In genomic region chr1:25566186-25566729, GRCh38 we compare ENCODE assay signal across 10 cellular contexts. TPM values are rescaled to one million over a fixed set of nuclear protein-coding genes. Genes with fewer than 3 reads are reported as not detected.
DNase-seq lines count a peak whose midpoint lies in the region; ATAC-seq and TF ChIP-seq lines count a peak whose summit lies in the region.
"Had no signal": no experiment of that assay in that cellular context is flagged by ENCODE, and none has a peak within 500 bp of the region (broad histone marks: within the 10 kb centered on the region; RNA-seq: fewer than 3 reads in every experiment).

No MANE protein-coding gene starts in this region.

- peaks cover 5 to 16% of the 10 kb centered on the region in 2 donors for H3K36me3 ChIP-seq in stomach smooth muscle (ENCODE audit: control insufficient read depth in 2 of 2, insufficient read depth in 2 of 2, low read length in 2 of 2)

- peak overlapping the region; percentile 37 to 51 for H3K9ac ChIP-seq in stomach smooth muscle (ENCODE audit: low read length in 2 of 2)

- ATAC-seq in foreskin keratinocyte (no peak), HG03354 (IDR thresholded peaks at IDR 0.05; ENCODE audit: poor library complexity, severe bottlenecking, unreplicated experiment) (no peak)

- H3K27ac ChIP-seq in stomach smooth muscle (ENCODE audit: low read length), result peak overlapping the region; percentile 91
- no peak overlapping the region for H3K27ac ChIP-seq in foreskin keratinocyte

- peak overlapping the region in 1 of 2 donors; percentile 63 for H3K4me3 ChIP-seq in stomach smooth muscle (ENCODE audit: low read length in 2 of 2)

- H3K9me3 Mint-ChIP-seq in activated CD4-positive, alpha-beta T cell treated with anti-CD3 and anti-CD28 coated beads, Interleukin-2, amount 10 ng/mL, durations not matched to agents 24 days and 14 days, result no peaks in the 10 kb centered on the region
- H3K9me3 Mint-ChIP-seq in activated CD4-positive, alpha-beta memory T cell treated with anti-CD3 and anti-CD28 coated beads for 36 hours, result no peaks in the 10 kb centered on the region
- H3K9me3 Mint-ChIP-seq in glutamatergic neuron (ENCODE audit: unreplicated experiment), result peaks cover 9% of the 10 kb centered on the region

- H3K27me3 Mint-ChIP-seq in activated CD4-positive, alpha-beta T cell treated with anti-CD3 and anti-CD28 coated beads, Interleukin-2, amount 10 ng/mL, durations not matched to agents 24 days and 14 days, result peaks cover 3% of the 10 kb centered on the region
- no peaks in the 10 kb centered on the region for H3K27me3 Mint-ChIP-seq in activated CD4-positive, alpha-beta memory T cell treated with anti-CD3 and anti-CD28 coated beads for 36 hours
- no peaks in the 10 kb centered on the region for H3K27me3 Mint-ChIP-seq in glutamatergic neuron (ENCODE audit: unreplicated experiment)

- H3K27ac Mint-ChIP-seq in activated CD4-positive, alpha-beta T cell treated with anti-CD3 and anti-CD28 coated beads, Interleukin-2, amount 10 ng/mL, durations not matched to agents 24 days and 14 days, result peak overlapping the region; percentile 48
- H3K27ac Mint-ChIP-seq in activated CD4-positive, alpha-beta memory T cell treated with anti-CD3 and anti-CD28 coated beads for 36 hours, result peak overlapping the region; percentile 23
- H3K27ac Mint-ChIP-seq in glutamatergic neuron (ENCODE audit: unreplicated experiment), result peak overlapping the region; percentile 73

- H3K4me1 ChIP-seq in stomach smooth muscle (ENCODE audit: control insufficient read depth, insufficient read depth, low read length) (peaks cover 48% of the 10 kb centered on the region), foreskin keratinocyte (peaks cover 33% of the 10 kb centered on the region)

- peaks cover 48% of the 10 kb centered on the region for H3K4me1 Mint-ChIP-seq in activated CD4-positive, alpha-beta T cell treated with anti-CD3 and anti-CD28 coated beads, Interleukin-2, amount 10 ng/mL, durations not matched to agents 24 days and 14 days
- peaks cover 76% of the 10 kb centered on the region for H3K4me1 Mint-ChIP-seq in activated CD4-positive, alpha-beta memory T cell treated with anti-CD3 and anti-CD28 coated beads for 36 hours (ENCODE audit: low read depth)
- peaks cover 30% of the 10 kb centered on the region for H3K4me1 Mint-ChIP-seq in glutamatergic neuron (ENCODE audit: low read depth, unreplicated experiment)

- POLR2A ChIA-PET in activated CD4-positive, alpha-beta memory T cell treated with anti-CD3 and anti-CD28 coated beads for 36 hours (lab: Charles Lee), result interaction anchor here (1.2 kb wide), 1 partner anchor 11 kb away, joined by 4 read pairs; no protein-coding TSS in a partner anchor

- H3K4me3 Mint-ChIP-seq in activated CD4-positive, alpha-beta T cell treated with anti-CD3 and anti-CD28 coated beads, Interleukin-2, amount 10 ng/mL, durations not matched to agents 24 days and 14 days, result no peak overlapping the region
- H3K4me3 Mint-ChIP-seq in activated CD4-positive, alpha-beta memory T cell treated with anti-CD3 and anti-CD28 coated beads for 36 hours, result no peak overlapping the region
- no peak overlapping the region for H3K4me3 Mint-ChIP-seq in glutamatergic neuron (ENCODE audit: unreplicated experiment)

- intact Hi-C loops in activated CD4-positive, alpha-beta T cell treated with anti-CD3 and anti-CD28 coated beads, Interleukin-2, amount 10 ng/mL, durations not matched to agents 24 days and 14 days (cut with micrococcal nuclease), result no loop called here
- intact Hi-C loops in activated CD4-positive, alpha-beta memory T cell treated with anti-CD3 and anti-CD28 coated beads for 36 hours (cut with micrococcal nuclease), result no loop called here

- H3K9me3 ChIP-seq in stomach smooth muscle (ENCODE audit: control insufficient read depth in 2 of 2, low read length in 2 of 2), result no peaks in the 10 kb centered on the region

- peaks cover 10% of the 10 kb centered on the region for H3K36me3 Mint-ChIP-seq in activated CD4-positive, alpha-beta T cell treated with anti-CD3 and anti-CD28 coated beads, Interleukin-2, amount 10 ng/mL, durations not matched to agents 24 days and 14 days (ENCODE audit: low read depth)
- peaks cover 10% of the 10 kb centered on the region for H3K36me3 Mint-ChIP-seq in activated CD4-positive, alpha-beta memory T cell treated with anti-CD3 and anti-CD28 coated beads for 36 hours
- no peaks in the 10 kb centered on the region for H3K36me3 Mint-ChIP-seq in glutamatergic neuron (ENCODE audit: unreplicated experiment)

- H3K27me3 ChIP-seq in stomach smooth muscle (ENCODE audit: control insufficient read depth in 1 of 2, insufficient read depth in 2 of 2, low read length in 2 of 2), result no peaks in the 10 kb centered on the region
- H3K27me3 ChIP-seq in foreskin keratinocyte, result no peaks in the 10 kb centered on the region

- CTCF ChIA-PET in activated CD4-positive, alpha-beta memory T cell treated with anti-CD3 and anti-CD28 coated beads for 36 hours (lab: Charles Lee), result interaction anchor here (1.0 to 1.8 kb wide), 4 partner anchors 17 to 45 kb away, joined by 3 to 10 read pairs (median 3); no protein-coding TSS in a partner anchor

- TF ChIP-seq CTCF in glutamatergic neuron (IDR thresholded peaks at IDR 0.05; ENCODE audit: partially characterized antibody, unreplicated experiment), result no peak
- no peak for TF ChIP-seq CTCF in foreskin keratinocyte (conservative IDR thresholded peaks at IDR 0.05)

- no peak for DNase-seq in activated CD4-positive, alpha-beta T cell treated with anti-CD3 and anti-CD28 coated beads, Interleukin-2, amount 10 ng/mL, durations not matched to agents 24 days and 14 days
- DNase-seq in activated CD4-positive, alpha-beta T cell treated with anti-CD3 and anti-CD28 coated beads for 1 hour, result no peak
- no peak for DNase-seq in activated CD4-positive, alpha-beta memory T cell treated with anti-CD3 and anti-CD28 coated beads for 36 hours
- DNase-seq in glutamatergic neuron (no peak), foreskin keratinocyte (no peak), SHP77 (lab: John Stamatoyannopoulos, UW) (no peak)
- DNase-seq: activated CD4-positive, alpha-beta T cell treated with anti-CD3 and anti-CD28 coated beads, Interleukin-2, amount 50 U/mL, for 4 hours; stimulated activated CD4-positive, alpha-beta T cell treated with anti-CD3 and anti-CD28 coated beads, Interleukin-12 subunit alpha, Interleukin-12 subunit beta, amount 100 ng/mL, for 4 hours had no signal

RNA-seq across cellular contexts. Expression of gene LDLRAP1, which starts 22.9 kb away (rescaled TPM):
- 6.1 TPM in 2 replicates for total RNA-seq in activated CD4-positive, alpha-beta T cell treated with anti-CD3 and anti-CD28 coated beads, Interleukin-2, amount 10 ng/mL, durations not matched to agents 24 days and 14 days
- 10 to 100 TPM; 11.9 to 14.8 TPM for total RNA-seq in activated CD4-positive, alpha-beta memory T cell treated with anti-CD3 and anti-CD28 coated beads for 36 hours
- total RNA-seq in glutamatergic neuron (ENCODE audit: unreplicated experiment), result 2.4 TPM
- total RNA-seq in foreskin keratinocyte, result 21.5 and 23.3 TPM in 2 replicates
- polyA plus RNA-seq in foreskin keratinocyte, result 18.7 and 18.8 TPM in 2 replicates

RNA-seq across cellular contexts. Expression of gene MAN1C1, which starts 50.3 kb away (rescaled TPM):
- total RNA-seq in activated CD4-positive, alpha-beta T cell treated with anti-CD3 and anti-CD28 coated beads, Interleukin-2, amount 10 ng/mL, durations not matched to agents 24 days and 14 days, result 2.2 and 2.9 TPM in 2 replicates
- 1 to 10 TPM; 4.6 to 4.8 TPM for total RNA-seq in activated CD4-positive, alpha-beta memory T cell treated with anti-CD3 and anti-CD28 coated beads for 36 hours
- 5.4 TPM for total RNA-seq in glutamatergic neuron (ENCODE audit: unreplicated experiment)
- 0.07 TPM in 2 replicates for total RNA-seq in foreskin keratinocyte
- polyA plus RNA-seq in foreskin keratinocyte, result 0.03 and 0.08 TPM in 2 replicates

Comparison
In these comparisons a context has a peak if more than half of its experiments do, and no peak if none do; other contexts are left out.
1. H3K27ac Mint-ChIP-seq: peak in every context shown above with its lines; median percentile 73 in glutamatergic neuron; 48 in activated CD4-positive, alpha-beta T cell treated with anti-CD3 and anti-CD28 coated beads, Interleukin-2, amount 10 ng/mL, durations not matched to agents 24 days and 14 days; 23 in activated CD4-positive, alpha-beta memory T cell treated with anti-CD3 and anti-CD28 coated beads for 36 hours.